In the genomic region with DNA sequence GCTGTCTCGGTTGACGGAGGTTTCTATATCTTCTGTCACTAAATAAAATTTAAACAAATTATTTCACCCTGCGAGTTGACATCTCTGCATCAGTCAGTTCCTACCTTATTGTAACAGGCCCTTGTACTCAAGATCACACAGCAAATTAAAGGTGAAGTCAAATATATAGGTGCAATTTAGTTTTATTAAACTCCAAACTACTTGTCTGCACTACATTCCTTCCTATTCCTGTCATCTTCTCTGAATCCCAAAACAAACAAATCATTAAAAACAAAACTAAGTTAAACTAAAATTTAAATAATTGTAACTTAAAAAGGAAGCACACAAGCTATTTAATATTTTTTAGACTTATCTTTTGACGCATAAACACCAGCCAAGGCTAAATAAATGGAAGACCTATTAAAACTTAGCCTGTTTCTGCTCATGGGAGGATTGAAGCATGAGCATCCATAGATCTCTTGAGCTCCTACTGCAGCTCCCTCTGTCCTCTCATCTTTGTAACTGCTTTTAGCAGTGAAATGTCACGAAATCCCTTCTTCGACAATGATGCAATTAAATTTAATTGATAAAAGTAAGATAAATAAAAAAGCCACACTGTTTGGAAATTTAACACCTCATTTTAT, we compare ENCODE assay signal across 1 cellular context.
TF ChIP-seq lines count a peak whose summit lies in the region.

No MANE protein-coding gene starts in this region.

TF ChIP-seq in endothelial cell of umbilical vein, 7 proteins besides CTCF, POLR2A, EP300 and RAD21:
- TF ChIP-seq GATA2 (IDR thresholded peaks at IDR 0.05; ENCODE audit: insufficient read depth, insufficient read length, low read depth, low read length): no peak
- TF ChIP-seq JUN (IDR thresholded peaks at IDR 0.05; ENCODE audit: borderline replicate concordance, insufficient read depth, insufficient read length, low read depth): no peak
- TF ChIP-seq, protein P1, sequence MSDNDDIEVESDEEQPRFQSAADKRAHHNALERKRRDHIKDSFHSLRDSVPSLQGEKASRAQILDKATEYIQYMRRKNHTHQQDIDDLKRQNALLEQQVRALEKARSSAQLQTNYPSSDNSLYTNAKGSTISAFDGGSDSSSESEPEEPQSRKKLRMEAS (IDR thresholded peaks at IDR 0.05; ENCODE audit: insufficient read depth, insufficient read length): no peak
- TF ChIP-seq POLR2AphosphoS5 (IDR thresholded peaks at IDR 0.05; ENCODE audit: insufficient read depth, low read depth, low read length): no peak
- TF ChIP-seq EZH2 (IDR thresholded peaks at IDR 0.05; ENCODE audit: borderline replicate concordance, low read depth, low read length, severe bottlenecking): no peak
- TF ChIP-seq FOS (IDR thresholded peaks at IDR 0.05; ENCODE audit: borderline replicate concordance, insufficient read depth, low read length): no peak
- TF ChIP-seq MYC (IDR thresholded peaks at IDR 0.05; ENCODE audit: low read depth, low read length): no peak
